23 cellular contexts compared by ENCODE assay signal in the genomic region with DNA sequence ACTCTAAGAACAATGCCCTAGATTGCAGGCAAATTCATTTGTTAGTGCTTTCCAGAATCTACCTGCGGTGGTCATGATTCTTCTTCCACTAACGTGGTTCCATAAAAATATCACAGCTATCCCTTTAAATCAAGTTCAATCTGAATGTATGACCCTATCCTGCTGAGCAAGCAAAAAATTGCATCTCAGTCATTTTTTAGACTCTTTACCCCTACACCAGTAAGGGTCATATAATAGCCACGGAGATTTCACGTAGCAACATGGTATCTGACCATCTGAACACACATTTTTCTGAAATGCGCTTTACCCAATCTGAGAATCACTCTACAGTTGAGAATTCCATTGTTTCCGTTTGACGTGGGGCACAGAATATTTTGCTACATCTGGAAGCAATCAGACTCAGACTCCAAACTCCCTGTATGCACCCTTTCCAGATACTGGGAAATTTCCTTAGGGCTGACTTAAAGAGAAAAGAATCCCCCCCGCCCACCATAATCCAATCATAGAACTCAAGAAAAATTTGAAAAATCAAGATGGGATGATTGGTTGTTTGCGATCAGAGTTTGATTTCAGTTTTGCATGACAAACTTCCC.
DNase-seq lines count a peak whose midpoint lies in the region; ATAC-seq and TF ChIP-seq lines count a peak whose summit lies in the region.
"Had no signal": no experiment of that assay in that cellular context is flagged by ENCODE, and none has a peak within 500 bp of the region (broad histone marks: within the 10 kb centered on the region; RNA-seq: fewer than 3 reads in every experiment).

No MANE protein-coding gene starts in this region.

- in situ Hi-C loops in brain microvascular endothelial cell (cut with HindIII; ENCODE audit: low pct_ligation_motif_present, low sequenced_read_pairs), result no loop called here

- no peak for TF ChIP-seq CTCF in HFFc6 (IDR thresholded peaks at IDR 0.05)
- no peak for TF ChIP-seq CTCF in brain microvascular endothelial cell (IDR thresholded peaks at IDR 0.05; ENCODE audit: low read depth, low read length, missing control alignments)
- TF ChIP-seq CTCF in mesothelial cell of epicardium (IDR thresholded peaks at IDR 0.05; ENCODE audit: unreplicated experiment), result no peak

- peaks cover 84% of the 10 kb centered on the region for H3K4me1 Mint-ChIP-seq in HFFc6 (ENCODE audit: low read depth)
- H3K4me1 Mint-ChIP-seq in mesothelial cell of epicardium, result peaks cover 13% of the 10 kb centered on the region
- H3K4me1 Mint-ChIP-seq: activated T-helper 17 cell treated with anti-CD3 and anti-CD28 coated beads, Interleukin-2, amount 50 U/mL, for 72 hours; CD8-positive, alpha-beta memory T cell; central memory CD8-positive, alpha-beta T cell; neural crest cell had no signal

- H3K9me3 Mint-ChIP-seq in HFFc6, result peaks cover 4% of the 10 kb centered on the region; the same call in 1 of the 2 replicates
- H3K9me3 Mint-ChIP-seq in mesothelial cell of epicardium, result no peaks in the 10 kb centered on the region

- no peaks in the 10 kb centered on the region for H3K27me3 ChIP-seq in brain microvascular endothelial cell (replicated peaks)
- H3K27me3 ChIP-seq: esophagus squamous epithelium, tibial artery had no signal

- H3K36me3 ChIP-seq in brain microvascular endothelial cell (replicated peaks), result no peaks in the 10 kb centered on the region
- H3K36me3 ChIP-seq: esophagus squamous epithelium, tibial artery had no signal

- peak overlapping the region; percentile 69 for H3K27ac ChIP-seq in brain microvascular endothelial cell
- H3K27ac ChIP-seq: esophagus squamous epithelium, tibial artery had no signal

- H3K4me3 ChIP-seq in brain microvascular endothelial cell (ENCODE audit: low read depth, low read length), result no peak overlapping the region
- H3K4me3 ChIP-seq: esophagus squamous epithelium, tibial artery had no signal

- no peaks in the 10 kb centered on the region for H3K27me3 Mint-ChIP-seq in HFFc6 (ENCODE audit: insufficient read depth)
- no peaks in the 10 kb centered on the region for H3K27me3 Mint-ChIP-seq in mesothelial cell of epicardium (ENCODE audit: low read depth)
- H3K27me3 Mint-ChIP-seq: activated T-helper 17 cell treated with anti-CD3 and anti-CD28 coated beads, Interleukin-2, amount 50 U/mL, for 72 hours; CD8-positive, alpha-beta memory T cell; central memory CD8-positive, alpha-beta T cell had no signal

- H3K27ac Mint-ChIP-seq in HFFc6 (peak overlapping the region; percentile 89), mesothelial cell of epicardium (peak overlapping the region; percentile 40)
- H3K27ac Mint-ChIP-seq: activated T-helper 17 cell treated with anti-CD3 and anti-CD28 coated beads, Interleukin-2, amount 50 U/mL, for 72 hours; CD8-positive, alpha-beta memory T cell had no signal

- H3K4me3 Mint-ChIP-seq in HFFc6, result peak overlapping the region; percentile 84
- H3K4me3 Mint-ChIP-seq in mesothelial cell of epicardium, result no peak overlapping the region
- H3K4me3 Mint-ChIP-seq: activated T-helper 17 cell treated with anti-CD3 and anti-CD28 coated beads, Interleukin-2, amount 50 U/mL, for 72 hours; CD8-positive, alpha-beta memory T cell; central memory CD8-positive, alpha-beta T cell; neural crest cell had no signal

- H3K36me3 Mint-ChIP-seq in HFFc6 (ENCODE audit: low read depth), result peaks cover 4% of the 10 kb centered on the region; the same call in 1 of the 2 replicates
- H3K36me3 Mint-ChIP-seq in mesothelial cell of epicardium, result no peaks in the 10 kb centered on the region
- H3K36me3 Mint-ChIP-seq: CD8-positive, alpha-beta memory T cell had no signal

- DNase-seq in AG08395 (ENCODE audit: low spot score) (peak; percentile 5), HFFc6 (peak; percentile 90), brain microvascular endothelial cell (peak; percentile 85), mesothelial cell of epicardium (ENCODE audit: low spot score in 2 of 2, unreplicated experiment in 2 of 2) (no peak), germinal center (ENCODE audit: low spot score) (no peak), inferior parietal cortex (ENCODE audit: extremely low spot score) (no peak)
- no peak for DNase-seq in stimulated activated CD4-positive, alpha-beta T cell treated with anti-CD3 and anti-CD28 coated beads, Interleukin-4, amount 100 ng/mL, for 4 hours
- DNase-seq: CD8-positive, alpha-beta memory T cell; DND-41; effector CD4-positive, alpha-beta T cell; esophagus squamous epithelium; KG1; left colon; midbrain; NCI-H2081; NCI-H510A; tibial artery had no signal

- ATAC-seq in GM21825 (IDR thresholded peaks at IDR 0.05; ENCODE audit: unreplicated experiment), result no peak
- ATAC-seq: activated T-helper 17 cell treated with anti-CD3 and anti-CD28 coated beads, Interleukin-2, amount 50 U/mL, for 72 hours; HCT116; left colon; Right ventricle myocardium inferior had no signal

Comparison
In these comparisons a context has a peak if more than half of its experiments do, and no peak if none do; other contexts are left out.
1. DNase-seq: peak in AG08395 (single experiment), HFFc6 (single experiment) and brain microvascular endothelial cell (single experiment); none in mesothelial cell of epicardium (0 of 2), stimulated activated CD4-positive, alpha-beta T cell treated with anti-CD3 and anti-CD28 coated beads, Interleukin-4, amount 100 ng/mL, for 4 hours (0 of 2), germinal center (single experiment) and inferior parietal cortex (single experiment).